22 cellular contexts compared by ENCODE assay signal in genomic region chr10:52597189-52597863, GRCh38.
DNase-seq lines count a peak whose midpoint lies in the region; ATAC-seq and TF ChIP-seq lines count a peak whose summit lies in the region.
"Had no signal": no experiment of that assay in that cellular context is flagged by ENCODE, and none has a peak within 500 bp of the region (broad histone marks: within the 10 kb centered on the region; RNA-seq: fewer than 3 reads in every experiment).

No MANE protein-coding gene starts in this region.

- H3K4me1 ChIP-seq in hepatocyte (ENCODE audit: insufficient read depth) = no peaks in the 10 kb centered on the region
- H3K4me1 ChIP-seq: HAP-1, spleen, stomach had no signal

- TF ChIP-seq CTCF in HFFc6 (IDR thresholded peaks at IDR 0.05) (no peak), hepatocyte (IDR thresholded peaks at IDR 0.05; ENCODE audit: poor library complexity) (no peak), type B pancreatic cell (conservative IDR thresholded peaks at IDR 0.05) (no peak)

- no peaks in the 10 kb centered on the region for H3K9me2 ChIP-seq in hepatocyte (replicated peaks; ENCODE audit: insufficient read depth)

- H3K27me3 Mint-ChIP-seq in HFFc6 (ENCODE audit: insufficient read depth) = no peaks in the 10 kb centered on the region
- H3K27me3 Mint-ChIP-seq in type B pancreatic cell = no peaks in the 10 kb centered on the region
- H3K27me3 Mint-ChIP-seq: activated CD8-positive, alpha-beta T cell treated with anti-CD3 and anti-CD28 coated beads for 36 hours; activated T-helper 17 cell treated with anti-CD3 and anti-CD28 coated beads, Interleukin-2, amount 50 U/mL, for 72 hours had no signal

- DNase-seq in AG08395 (ENCODE audit: low spot score) = peak; percentile 16
- no peak for DNase-seq in HFFc6
- DNase-seq in hepatocyte (ENCODE audit: low spot score) = no peak
- no peak for DNase-seq in NCI-H446 treated with DMSO at 0.1 percent for 48 hours (lab: John Stamatoyannopoulos, UW)
- no peak for DNase-seq in DMS153 (lab: John Stamatoyannopoulos, UW)
- no peak for DNase-seq in ecto neural progenitor cell (ENCODE audit: low spot score)
- no peak for DNase-seq in type B pancreatic cell (ENCODE audit: extremely low spot score, unreplicated experiment)
- DNase-seq: activated CD8-positive, alpha-beta T cell treated with anti-CD3 and anti-CD28 coated beads for 36 hours; effector CD8-positive, alpha-beta T cell; EL; glutamatergic neuron; islet precursor cell; KG1; NCI-H1930; SIG-M5; spleen; stomach had no signal

- H3K27ac Mint-ChIP-seq in HFFc6 = peak overlapping the region; percentile 75
- no peak overlapping the region for H3K27ac Mint-ChIP-seq in type B pancreatic cell
- H3K27ac Mint-ChIP-seq: activated CD8-positive, alpha-beta T cell treated with anti-CD3 and anti-CD28 coated beads for 36 hours; activated T-helper 17 cell treated with anti-CD3 and anti-CD28 coated beads, Interleukin-2, amount 50 U/mL, for 72 hours had no signal

- no peak overlapping the region for H2AFZ ChIP-seq in hepatocyte

- peak overlapping the region; percentile 60 for H3K4me2 ChIP-seq in hepatocyte

- no peaks in the 10 kb centered on the region for H3K27me3 ChIP-seq in hepatocyte
- H3K27me3 ChIP-seq: spleen, stomach had no signal

- H3K27ac ChIP-seq in hepatocyte = no peak overlapping the region
- H3K27ac ChIP-seq: C4-2B, spleen, stomach had no signal

- WGBS in hepatocyte (ENCODE audit: low lambda C conversion rate, missing lambda C conversion rate) = 65% methylated on average over 3 of the region's 3 CpGs

- H3K4me3 Mint-ChIP-seq in HFFc6 (peak overlapping the region; percentile 80), type B pancreatic cell (no peak overlapping the region)
- H3K4me3 Mint-ChIP-seq: activated CD8-positive, alpha-beta T cell treated with anti-CD3 and anti-CD28 coated beads for 36 hours; activated T-helper 17 cell treated with anti-CD3 and anti-CD28 coated beads, Interleukin-2, amount 50 U/mL, for 72 hours had no signal

- H4K20me1 ChIP-seq in hepatocyte (ENCODE audit: insufficient read depth, poor library complexity, severe bottlenecking) = no peaks in the 10 kb centered on the region

- no peaks in the 10 kb centered on the region for H3K9me3 Mint-ChIP-seq in HFFc6
- no peaks in the 10 kb centered on the region for H3K9me3 Mint-ChIP-seq in type B pancreatic cell
- H3K9me3 Mint-ChIP-seq: activated CD8-positive, alpha-beta T cell treated with anti-CD3 and anti-CD28 coated beads for 36 hours; activated T-helper 17 cell treated with anti-CD3 and anti-CD28 coated beads, Interleukin-2, amount 50 U/mL, for 72 hours had no signal

- no peaks in the 10 kb centered on the region for H3K79me2 ChIP-seq in hepatocyte

- H3K36me3 ChIP-seq in hepatocyte (replicated peaks; ENCODE audit: insufficient read depth, low read depth) = no peaks in the 10 kb centered on the region
- H3K36me3 ChIP-seq: HAP-1, spleen, stomach had no signal

- H3K4me3 ChIP-seq in hepatocyte = no peak overlapping the region
- H3K4me3 ChIP-seq: GM12878, HAP-1, spleen, stomach had no signal

- peak; percentile 40; the same call in 2 of the 3 replicates for ATAC-seq in SK-N-SH treated with all-trans-retinoic acid at 6 μM for 48 hours
- ATAC-seq: activated CD8-positive, alpha-beta T cell treated with anti-CD3 and anti-CD28 coated beads for 36 hours; activated T-helper 17 cell treated with anti-CD3 and anti-CD28 coated beads, Interleukin-2, amount 50 U/mL, for 72 hours; GM12878 had no signal

- H3K9me3 ChIP-seq in hepatocyte (ENCODE audit: low read depth) = no peaks in the 10 kb centered on the region
- H3K9me3 ChIP-seq: HAP-1, spleen, stomach had no signal

- H3K4me1 Mint-ChIP-seq in HFFc6 (ENCODE audit: low read depth) (peaks cover 18% of the 10 kb centered on the region), type B pancreatic cell (ENCODE audit: unreplicated experiment) (no peaks in the 10 kb centered on the region)
- H3K4me1 Mint-ChIP-seq: activated T-helper 17 cell treated with anti-CD3 and anti-CD28 coated beads, Interleukin-2, amount 50 U/mL, for 72 hours had no signal

- H3K36me3 Mint-ChIP-seq in HFFc6 (ENCODE audit: low read depth) = no peaks in the 10 kb centered on the region
- no peaks in the 10 kb centered on the region for H3K36me3 Mint-ChIP-seq in type B pancreatic cell

TF ChIP-seq in SK-N-SH treated with all-trans-retinoic acid at 6 μM for 48 hours, 23 proteins besides CTCF, POLR2A, EP300 and RAD21:
- TF ChIP-seq CSDC2 (CRISPR knock-in tag; IDR thresholded peaks at IDR 0.05) = no peak
- no peak for TF ChIP-seq TOX (CRISPR knock-in tag; IDR thresholded peaks at IDR 0.05; ENCODE audit: borderline replicate concordance)
- TF ChIP-seq ESRRG (CRISPR knock-in tag; IDR thresholded peaks at IDR 0.05) = no peak
- no peak for TF ChIP-seq ZC3H10 (CRISPR knock-in tag; IDR thresholded peaks at IDR 0.05)
- TF ChIP-seq, protein P1, sequence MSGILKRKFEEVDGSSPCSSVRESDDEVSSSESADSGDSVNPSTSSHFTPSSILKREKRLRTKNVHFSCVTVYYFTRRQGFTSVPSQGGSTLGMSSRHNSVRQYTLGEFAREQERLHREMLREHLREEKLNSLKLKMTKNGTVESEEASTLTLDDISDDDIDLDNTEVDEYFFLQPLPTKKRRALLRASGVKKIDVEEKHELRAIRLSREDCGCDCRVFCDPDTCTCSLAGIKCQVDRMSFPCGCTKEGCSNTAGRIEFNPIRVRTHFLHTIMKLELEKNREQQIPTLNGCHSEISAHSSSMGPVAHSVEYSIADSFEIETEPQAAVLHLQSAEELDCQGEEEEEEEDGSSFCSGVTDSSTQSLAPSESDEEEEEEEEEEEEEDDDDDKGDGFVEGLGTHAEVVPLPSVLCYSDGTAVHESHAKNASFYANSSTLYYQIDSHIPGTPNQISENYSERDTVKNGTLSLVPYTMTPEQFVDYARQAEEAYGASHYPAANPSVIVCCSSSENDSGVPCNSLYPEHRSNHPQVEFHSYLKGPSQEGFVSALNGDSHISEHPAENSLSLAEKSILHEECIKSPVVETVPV (CRISPR knock-in tag; IDR thresholded peaks at IDR 0.05) = no peak
- no peak for TF ChIP-seq BACH2 (CRISPR knock-in tag; IDR thresholded peaks at IDR 0.05; ENCODE audit: borderline replicate concordance)
- no peak for TF ChIP-seq ZFP3 (CRISPR knock-in tag; IDR thresholded peaks at IDR 0.05)
- no peak for TF ChIP-seq ZNF8 (CRISPR knock-in tag; IDR thresholded peaks at IDR 0.05)
- TF ChIP-seq, protein P2, sequence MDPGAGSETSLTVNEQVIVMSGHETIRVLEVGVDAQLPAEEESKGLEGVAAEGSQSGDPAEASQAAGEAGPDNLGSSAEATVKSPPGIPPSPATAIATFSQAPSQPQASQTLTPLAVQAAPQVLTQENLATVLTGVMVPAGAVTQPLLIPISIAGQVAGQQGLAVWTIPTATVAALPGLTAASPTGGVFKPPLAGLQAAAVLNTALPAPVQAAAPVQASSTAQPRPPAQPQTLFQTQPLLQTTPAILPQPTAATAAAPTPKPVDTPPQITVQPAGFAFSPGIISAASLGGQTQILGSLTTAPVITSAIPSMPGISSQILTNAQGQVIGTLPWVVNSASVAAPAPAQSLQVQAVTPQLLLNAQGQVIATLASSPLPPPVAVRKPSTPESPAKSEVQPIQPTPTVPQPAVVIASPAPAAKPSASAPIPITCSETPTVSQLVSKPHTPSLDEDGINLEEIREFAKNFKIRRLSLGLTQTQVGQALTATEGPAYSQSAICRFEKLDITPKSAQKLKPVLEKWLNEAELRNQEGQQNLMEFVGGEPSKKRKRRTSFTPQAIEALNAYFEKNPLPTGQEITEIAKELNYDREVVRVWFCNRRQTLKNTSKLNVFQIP (CRISPR knock-in tag; IDR thresholded peaks at IDR 0.05; ENCODE audit: borderline replicate concordance, low read depth) = no peak
- TF ChIP-seq, protein P3, sequence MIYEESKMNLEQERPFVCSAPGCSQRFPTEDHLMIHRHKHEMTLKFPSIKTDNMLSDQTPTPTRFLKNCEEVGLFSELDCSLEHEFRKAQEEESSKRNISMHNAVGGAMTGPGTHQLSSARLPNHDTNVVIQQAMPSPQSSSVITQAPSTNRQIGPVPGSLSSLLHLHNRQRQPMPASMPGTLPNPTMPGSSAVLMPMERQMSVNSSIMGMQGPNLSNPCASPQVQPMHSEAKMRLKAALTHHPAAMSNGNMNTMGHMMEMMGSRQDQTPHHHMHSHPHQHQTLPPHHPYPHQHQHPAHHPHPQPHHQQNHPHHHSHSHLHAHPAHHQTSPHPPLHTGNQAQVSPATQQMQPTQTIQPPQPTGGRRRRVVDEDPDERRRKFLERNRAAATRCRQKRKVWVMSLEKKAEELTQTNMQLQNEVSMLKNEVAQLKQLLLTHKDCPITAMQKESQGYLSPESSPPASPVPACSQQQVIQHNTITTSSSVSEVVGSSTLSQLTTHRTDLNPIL (CRISPR knock-in tag; IDR thresholded peaks at IDR 0.05; ENCODE audit: low read depth) = no peak
- no peak for TF ChIP-seq RARB (CRISPR knock-in tag; IDR thresholded peaks at IDR 0.05)
- TF ChIP-seq PPARA (CRISPR knock-in tag; IDR thresholded peaks at IDR 0.05; ENCODE audit: borderline replicate concordance) = no peak
- no peak for TF ChIP-seq GLIS3 (CRISPR knock-in tag; IDR thresholded peaks at IDR 0.05)
- TF ChIP-seq OSR1 (CRISPR knock-in tag; IDR thresholded peaks at IDR 0.05) = no peak
- TF ChIP-seq ZFP30 (CRISPR knock-in tag; IDR thresholded peaks at IDR 0.05) = no peak
- no peak for TF ChIP-seq TCF4 (CRISPR knock-in tag; IDR thresholded peaks at IDR 0.05; ENCODE audit: borderline replicate concordance)
TF ChIP-seq in SK-N-SH treated with all-trans-retinoic acid at 6 μM for 48 hours: peak in this region for 0.
